8 cellular contexts compared by ENCODE assay signal in the genomic region with DNA sequence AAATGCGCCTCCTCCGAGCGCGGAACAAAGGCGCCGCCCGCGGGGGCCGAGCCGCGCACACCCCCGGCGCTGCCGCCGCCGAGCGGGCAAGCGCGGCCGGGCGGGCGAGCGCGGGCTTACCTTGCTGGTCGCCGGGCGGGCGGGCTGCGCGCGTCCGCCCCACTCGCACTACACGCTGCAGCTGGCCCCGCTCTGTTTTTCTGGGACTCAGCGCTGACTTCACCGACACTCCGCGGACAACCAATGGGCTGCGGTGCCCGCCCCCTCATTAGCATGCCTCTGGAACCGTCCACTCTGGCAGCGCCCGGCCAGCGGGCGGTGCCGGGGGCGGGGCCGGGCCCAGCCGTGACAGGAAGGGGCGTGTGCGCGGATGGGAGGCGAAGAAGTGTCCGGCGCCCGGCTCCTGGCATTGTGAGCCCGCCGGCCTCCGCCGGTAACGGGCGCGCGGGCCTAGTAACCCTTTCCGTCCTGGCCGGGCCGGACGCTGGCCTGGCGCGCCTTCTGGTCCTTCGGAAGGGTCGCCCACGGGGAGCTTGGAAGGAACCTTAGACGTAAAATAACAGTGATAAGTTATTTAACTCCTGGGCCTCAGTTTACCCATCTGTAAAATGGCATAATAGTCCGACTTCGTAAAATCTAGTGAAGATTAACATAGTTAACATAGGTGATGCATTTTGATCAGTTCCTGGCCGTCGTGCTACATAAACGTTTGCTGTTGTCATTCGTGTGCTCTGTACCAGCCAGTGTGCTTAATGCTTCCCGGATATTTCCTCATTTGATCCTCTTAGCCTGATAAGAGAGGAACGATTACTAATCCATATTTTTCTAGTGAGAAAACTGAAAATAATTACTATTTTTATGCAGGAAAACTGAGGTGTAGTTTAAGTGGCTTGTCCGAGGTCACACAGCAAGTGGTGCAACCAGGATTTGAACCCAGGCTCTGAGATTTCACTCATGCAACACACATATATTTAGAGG. TPM values are rescaled to one million over a fixed set of nuclear protein-coding genes. Genes with fewer than 3 reads are reported as not detected.
A peak's percentile ranks its signal among the peaks of the same experiment; 100 is the strongest.
DNase-seq lines count a peak whose midpoint lies in the region; ATAC-seq, FAIRE-seq and TF ChIP-seq lines count a peak whose summit lies in the region.

Gene SORBS1 (minus strand): TSS at position 172 of the 978 bp plus-strand sequence. CDS start 120,236 bp downstream, outside the sequence.

- peak within 1 kb of the TSS; percentile 98 for H3K4me3 Mint-ChIP-seq in natural killer cell
- peak within 1 kb of the TSS; percentile 95 to 98 for H3K4me3 Mint-ChIP-seq in stimulated activated naive B cell treated with anti-CD40 and anti-IgM and Interleukin-4, amounts not matched to agents 10 μg/mL and 1 μg/mL and 100 μg/mL, for 72 hours

- DNase-seq in Daoy (ENCODE audit: low read depth), result peak; percentile 96
- DNase-seq in H54 (ENCODE audit: insufficient read length, low spot score), result peak; percentile 100
- DNase-seq in LoVo (ENCODE audit: low spot score), result peak; percentile 96
- DNase-seq in RPMI8226, result peak; percentile 93
- DNase-seq in activated T-helper 9 cell treated with anti-CD3 and anti-CD28 coated beads, Interleukin-2, amount 50 U/mL, for 16 hours (ENCODE audit: low read depth), result peak; percentile 77
- DNase-seq in fibroblast of peridontal ligament (ENCODE audit: extremely low read depth), result peak; percentile 83
- peak; percentile 91 for DNase-seq in natural killer cell
- DNase-seq in stimulated activated naive B cell treated with anti-CD40 and anti-IgM and Interleukin-4, amounts not matched to agents 10 μg/mL and 1 μg/mL and 100 μg/mL, for 72 hours, result peak; percentile 87

- peaks cover 14 to 15% of the 10 kb centered on the region in 2 donors for H3K4me1 Mint-ChIP-seq in natural killer cell
- peaks cover 5 to 14% of the 10 kb centered on the region in 2 donors for H3K4me1 Mint-ChIP-seq in stimulated activated naive B cell treated with anti-CD40 and anti-IgM and Interleukin-4, amounts not matched to agents 10 μg/mL and 1 μg/mL and 100 μg/mL, for 72 hours

- H3K27me3 Mint-ChIP-seq in natural killer cell (ENCODE audit: low read depth in 2 of 2), result peaks cover 8 to 23% of the 10 kb centered on the region in 2 donors
- peaks cover 31 to 43% of the 10 kb centered on the region in 2 donors for H3K27me3 Mint-ChIP-seq in stimulated activated naive B cell treated with anti-CD40 and anti-IgM and Interleukin-4, amounts not matched to agents 10 μg/mL and 1 μg/mL and 100 μg/mL, for 72 hours

- ATAC-seq in natural killer cell, result peak; percentile 96 to 100 (median 96)
- ATAC-seq in stimulated activated naive B cell treated with anti-CD40 and anti-IgM and Interleukin-4, amounts not matched to agents 10 μg/mL and 1 μg/mL and 100 μg/mL, for 72 hours (replicated peaks), result peak; percentile 98 to 99

- peak within 1 kb of the TSS; percentile 79 to 90 for H3K27ac Mint-ChIP-seq in natural killer cell
- H3K27ac Mint-ChIP-seq in stimulated activated naive B cell treated with anti-CD40 and anti-IgM and Interleukin-4, amounts not matched to agents 10 μg/mL and 1 μg/mL and 100 μg/mL, for 72 hours, result peak within 1 kb of the TSS; percentile 89

- no peak for TF ChIP-seq CTCF in natural killer cell (IDR thresholded peaks at IDR 0.05)

- no peaks in the 10 kb centered on the region for H3K36me3 Mint-ChIP-seq in natural killer cell
- H3K36me3 Mint-ChIP-seq in stimulated activated naive B cell treated with anti-CD40 and anti-IgM and Interleukin-4, amounts not matched to agents 10 μg/mL and 1 μg/mL and 100 μg/mL, for 72 hours, result peaks cover 0 to 2% of the 10 kb centered on the region in 2 donors

- no peaks in the 10 kb centered on the region for H3K9me3 Mint-ChIP-seq in natural killer cell
- no peaks in the 10 kb centered on the region for H3K9me3 Mint-ChIP-seq in stimulated activated naive B cell treated with anti-CD40 and anti-IgM and Interleukin-4, amounts not matched to agents 10 μg/mL and 1 μg/mL and 100 μg/mL, for 72 hours

- no peak for FAIRE-seq in H54 (lab: Jason Lieb, UNC)

- intact Hi-C loops in natural killer cell (cut with micrococcal nuclease), result no loop called here

- TF ChIP-seq POLR2A in H54 (IDR thresholded peaks at IDR 0.05; ENCODE audit: low read depth, low read length), result peak; percentile 69

RNA-seq across cellular contexts. Expression of gene SORBS1, which starts in this region (rescaled TPM):
- 4.9 and 5.4 TPM in 2 replicates for total RNA-seq in Daoy (2014; rRNA removed; shearing (Covaris generic))
- 1 to 10 TPM; 2.4 to 5.4 (median 2.8) TPM for total RNA-seq in natural killer cell

Comparison
In these comparisons a context has a peak if more than half of its experiments do, and no peak if none do; other contexts are left out.
1. Peak in every context shown above with its lines: DNase-seq and ATAC-seq.